ENCODE assay signal across 17 cellular contexts in genomic region chr13:107031691-107032090, GRCh38.
DNase-seq lines count a peak whose midpoint lies in the region; ATAC-seq, FAIRE-seq and TF ChIP-seq lines count a peak whose summit lies in the region.
"Had no signal": no experiment of that assay in that cellular context is flagged by ENCODE, and none has a peak within 500 bp of the region (broad histone marks: within the 10 kb centered on the region; RNA-seq: fewer than 3 reads in every experiment).

No MANE protein-coding gene starts in this region.

- H2BK20ac ChIP-seq in IMR-90 (ENCODE audit: low read depth, low read length), result 0 out of 2 replicates have a peak overlapping the region, but pooled peaks have one; percentile 55
- H2BK20ac ChIP-seq in H1 (ENCODE audit: low read length), result no peak overlapping the region

- BruUV-seq in IMR-90 (replicated peaks; lab: Mats Ljungman, UMichigan), result no TSS peak

- H3K4me3 ChIP-seq in IMR-90 (ENCODE audit: insufficient read depth, low read depth, low read length) (no peak overlapping the region), H1 (ENCODE audit: extremely low read depth in 1 of 4, insufficient read depth in 2 of 4, low read depth in 3 of 4, low read length in 4 of 4) (no peak overlapping the region), thoracic aorta (no peak overlapping the region)

- no peak overlapping the region for H2BK15ac ChIP-seq in IMR-90 (ENCODE audit: low read depth, low read length)
- H2BK15ac ChIP-seq in H1 (ENCODE audit: low read length), result no peak overlapping the region

- no peak overlapping the region for H4K91ac ChIP-seq in IMR-90 (ENCODE audit: insufficient read depth, low read depth, low read length)
- no peak overlapping the region for H4K91ac ChIP-seq in H1 (replicated peaks; ENCODE audit: insufficient read length, low read length)

- H4K5ac ChIP-seq in IMR-90 (ENCODE audit: low read depth, low read length) (no peak overlapping the region), H1 (ENCODE audit: insufficient read length, low read depth, low read length) (no peak overlapping the region)

- no peak for TF ChIP-seq EP300 in H1 (IDR thresholded peaks at IDR 0.05; ENCODE audit: borderline replicate concordance in 1 of 2, low read depth in 2 of 2, low read length in 2 of 2)

- no peak for TF ChIP-seq POLR2A in IMR-90 (IDR thresholded peaks at IDR 0.05; ENCODE audit: low read depth, low read length)
- TF ChIP-seq POLR2A in H1 (IDR thresholded peaks at IDR 0.05; ENCODE audit: control extremely low read depth in 1 of 2, low read depth in 2 of 2, low read length in 2 of 2), result no peak

- H3K23me2 ChIP-seq in H1 (ENCODE audit: low read depth, low read length), result no peaks in the 10 kb centered on the region

- H3K27me3 ChIP-seq in IMR-90 (ENCODE audit: control insufficient read depth, insufficient read depth, low read length) (no peaks in the 10 kb centered on the region), H1 (replicated peaks in 1 of 4; ENCODE audit: control insufficient read depth in 3 of 4, extremely low read depth in 1 of 4, insufficient read depth in 3 of 4, low read length in 3 of 4) (no peaks in the 10 kb centered on the region), thoracic aorta (replicated peaks; ENCODE audit: insufficient read depth) (no peaks in the 10 kb centered on the region)

- H3K4me2 ChIP-seq in IMR-90 (ENCODE audit: low read depth, low read length), result no peak overlapping the region
- H3K4me2 ChIP-seq in H1 (ENCODE audit: insufficient read depth in 1 of 2, low read depth in 2 of 2, low read length in 2 of 2), result no peak overlapping the region

- H3K23ac ChIP-seq in IMR-90 (ENCODE audit: low read depth, low read length) (no peak overlapping the region), H1 (ENCODE audit: insufficient read length) (no peak overlapping the region)

- dilution Hi-C loops in IMR-90 (cut with HindIII; ENCODE audit: low sequenced_read_pairs, unreplicated experiment), result no loop called here

- H4K20me1 ChIP-seq in IMR-90 (ENCODE audit: insufficient read depth, low read length) (no peaks in the 10 kb centered on the region), H1 (replicated peaks in 1 of 2; ENCODE audit: control insufficient read depth in 1 of 2, insufficient read depth in 2 of 2, low read length in 2 of 2) (no peaks in the 10 kb centered on the region)

- H3K9me3 ChIP-seq in IMR-90 (ENCODE audit: control insufficient read depth, insufficient read depth, low read length) (no peaks in the 10 kb centered on the region), H1 (ENCODE audit: insufficient read depth in 2 of 2, low read depth in 1 of 2, low read length in 1 of 2) (no peaks in the 10 kb centered on the region), thoracic aorta (no peaks in the 10 kb centered on the region)

- H4K8ac ChIP-seq in IMR-90 (ENCODE audit: low read depth in 2 of 2, low read length in 2 of 2) (no peak overlapping the region; a peak in 1 of 4 replicates), H1 (ENCODE audit: extremely low read depth, insufficient read depth, low read length) (no peak overlapping the region)

- no peak overlapping the region for H2BK5ac ChIP-seq in IMR-90 (ENCODE audit: low read depth, low read length, poor library complexity, severe bottlenecking)
- no peak overlapping the region for H2BK5ac ChIP-seq in H1 (ENCODE audit: low read depth, low read length)

- no peak overlapping the region for H3K27ac ChIP-seq in IMR-90 (ENCODE audit: insufficient read depth, low read length)
- no peak overlapping the region for H3K27ac ChIP-seq in H1 (ENCODE audit: low read depth, low read length)
- H3K27ac ChIP-seq in thoracic aorta, result peak overlapping the region; percentile 42 to 65

- H2BK12ac ChIP-seq in H1 (ENCODE audit: low read depth, low read length), result no peak overlapping the region

- in situ Hi-C loops in IMR-90 (cut with MboI; ENCODE audit: low sequenced_read_pairs), result no loop called here

- H3K79me1 ChIP-seq in IMR-90 (ENCODE audit: low read depth in 1 of 2, low read length in 2 of 2) (no peaks in the 10 kb centered on the region), H1 (ENCODE audit: low read depth, low read length) (no peaks in the 10 kb centered on the region)

- no CpG with 5 or more reads among the region's 2 CpGs for WGBS in IMR-90 (ENCODE audit: extremely low coverage in 2 of 2, insufficient read length in 1 of 2), 2 experiments
- 87% methylated on average over 2 of the region's 2 CpGs; no CpG with 5 or more reads in 1 of the 2 experiments for WGBS in H1 (ENCODE audit: extremely low coverage in 1 of 2, insufficient coverage in 1 of 2, insufficient read length in 1 of 2, insufficient replicate concordance in 2 of 2, low coverage in 1 of 2, low lambda C conversion rate in 2 of 2, missing lambda C conversion rate in 1 of 2), 2 experiments

- H3K9me1 ChIP-seq in IMR-90 (ENCODE audit: insufficient read depth, low read length), result no peaks in the 10 kb centered on the region

- no peak overlapping the region for H3K56ac ChIP-seq in IMR-90 (ENCODE audit: extremely low read depth, insufficient read depth, low read length)
- no peak overlapping the region for H3K56ac ChIP-seq in H1 (replicated peaks; ENCODE audit: insufficient read length, low read depth, low read length)

- H3K4ac ChIP-seq in IMR-90 (ENCODE audit: low read depth, low read length), result no peak overlapping the region
- H3K4ac ChIP-seq in H1 (replicated peaks; ENCODE audit: insufficient read length, low read depth, low read length), result no peak overlapping the region

- H3K4me1 ChIP-seq in IMR-90 (ENCODE audit: control insufficient read depth, insufficient read depth, low read length) (peaks cover 11% of the 10 kb centered on the region), H1 (replicated peaks in 1 of 4; ENCODE audit: control insufficient read depth in 3 of 4, insufficient read depth in 4 of 4, low read length in 3 of 4) (peaks cover 0 to 6% (median 3%) of the 10 kb centered on the region in 4 experiments; a peak in 2 of 7 replicates), thoracic aorta (ENCODE audit: control insufficient read depth in 1 of 2, low read depth in 2 of 2) (peaks cover 7 to 36% of the 10 kb centered on the region in 2 donors)

- H2AK5ac ChIP-seq in IMR-90 (ENCODE audit: low read depth, low read length) (no peak overlapping the region), H1 (ENCODE audit: low read depth, low read length) (no peak overlapping the region)

- intact Hi-C loops in IMR-90 (cut with micrococcal nuclease), result loop anchor here (5.0 kb wide), 2 partner anchors 39 to 66 kb away; no protein-coding TSS in a partner anchor

- H3K9ac ChIP-seq in IMR-90 (ENCODE audit: low read depth, low read length), result no peak overlapping the region
- no peak overlapping the region for H3K9ac ChIP-seq in H1 (replicated peaks in 1 of 4; ENCODE audit: extremely low read depth in 1 of 4, low read depth in 3 of 4, low read length in 3 of 4)

- TF ChIP-seq RAD21 in IMR-90 (IDR thresholded peaks at IDR 0.05; ENCODE audit: low read length) (no peak), H1 (IDR thresholded peaks at IDR 0.05 in 1 of 2, conservative IDR thresholded peaks at IDR 0.05 in 1 of 2; ENCODE audit: low read depth in 2 of 2, low read length in 2 of 2) (no peak)

- FAIRE-seq in H1 (lab: Jason Lieb, UNC), result no peak
- FAIRE-seq: GM12891 had no signal

- H2AFZ ChIP-seq in IMR-90 (replicated peaks; ENCODE audit: low read length, poor library complexity), result no peak overlapping the region
- peak overlapping the region; percentile 6; the same call in 1 of the 2 replicates for H2AFZ ChIP-seq in H1 (ENCODE audit: low read length)

- POLR2A ChIA-PET in IMR-90 (lab: Charles Lee; ENCODE audit: unreplicated experiment) (no interaction called here), H1 (lab: Charles Lee; ENCODE audit: partially characterized antibody) (no interaction called here)

- CTCF ChIA-PET in IMR-90 (lab: Yijun Ruan, JAX) (no interaction called here), H1 (lab: Charles Lee; ENCODE audit: partially characterized antibody) (interaction anchor here (1.3 kb wide), 1 partner anchor 11 kb away, joined by 3 read pairs; no protein-coding TSS in a partner anchor)

- H3K14ac ChIP-seq in IMR-90 (replicated peaks; ENCODE audit: low read depth, low read length), result no peak overlapping the region
- no peak overlapping the region for H3K14ac ChIP-seq in H1 (ENCODE audit: insufficient read length)

- H2BK120ac ChIP-seq in IMR-90 (ENCODE audit: low read depth, low read length) (peak overlapping the region; percentile 30; the same call in 1 of the 2 replicates), H1 (replicated peaks; ENCODE audit: low read depth, low read length) (no peak overlapping the region)

- no peak for ATAC-seq in IMR-90 (ENCODE audit: low read depth)
- no peak for ATAC-seq in thoracic aorta (ENCODE audit: insufficient number of reproducible peaks, low FRiP score, low read depth)
- ATAC-seq in HG02970 (IDR thresholded peaks at IDR 0.05; ENCODE audit: low FRiP score, unreplicated experiment), result no peak
- ATAC-seq: HCT116 had no signal

- H3K36me3 ChIP-seq in IMR-90 (ENCODE audit: control insufficient read depth, insufficient read depth, low read length) (no peaks in the 10 kb centered on the region), H1 (ENCODE audit: control insufficient read depth in 2 of 4, insufficient read depth in 4 of 4, low read length in 3 of 4) (no peaks in the 10 kb centered on the region), thoracic aorta (no peaks in the 10 kb centered on the region)

- no peak overlapping the region for H3K18ac ChIP-seq in IMR-90 (ENCODE audit: low read depth, low read length)
- no peak overlapping the region for H3K18ac ChIP-seq in H1 (ENCODE audit: extremely low read depth, low read length)

- TF ChIP-seq CTCF in IMR-90 (conservative IDR thresholded peaks at IDR 0.05; ENCODE audit: low read depth, low read length) (no peak), H1 (IDR thresholded peaks at IDR 0.05; ENCODE audit: control extremely low read depth in 1 of 3, insufficient read depth in 1 of 3, low read depth in 1 of 3, low read length in 3 of 3) (no peak), thoracic aorta (IDR thresholded peaks at IDR 0.05) (no peak)

- H2AK9ac ChIP-seq in IMR-90 (replicated peaks; ENCODE audit: low read depth, low read length, poor library complexity), result no peak overlapping the region

- no peaks in the 10 kb centered on the region for H3K79me2 ChIP-seq in H1 (ENCODE audit: control insufficient read depth in 1 of 2, insufficient read depth in 2 of 2, low read length in 2 of 2)

- DNase-seq in IMR-90 (no peak), H1 (ENCODE audit: low read depth in 1 of 2, low spot score in 2 of 2) (no peak), thoracic aorta (ENCODE audit: low spot score) (no peak), superior temporal gyrus (ENCODE audit: extremely low spot score) (no peak)
- DNase-seq in NK-92 treated with Interleukin-12 subunit alpha and Interleukin-12 subunit beta, amount 100 ng/mL, for 24 hours (lab: John Stamatoyannopoulos, UW), result no peak
- DNase-seq: C1 segment of cervical spinal cord; Calu3; CD4-positive, alpha-beta memory T cell; COR-L47; DMS53; DMS79 treated with DMSO at 0.1 percent for 48 hours; GF-D8; GOT3; H7 had no signal

TF ChIP-seq in H1, 55 proteins besides CTCF, POLR2A, EP300 and RAD21 (continues in another document):
- TF ChIP-seq EGR1 (IDR thresholded peaks at IDR 0.05; ENCODE audit: borderline replicate concordance, low read depth, low read length) (no peak), RFX5 (IDR thresholded peaks at IDR 0.05; ENCODE audit: borderline replicate concordance, low read depth, low read length) (no peak)

Comparison
In these comparisons a context has a peak if more than half of its experiments do, and no peak if none do; other contexts are left out.
1. H3K27ac ChIP-seq: peak in thoracic aorta (2 of 2); none in IMR-90 (single experiment) and H1 (single experiment).